Comparison of ENCODE assay signal across 1 cellular context in the genomic region with DNA sequence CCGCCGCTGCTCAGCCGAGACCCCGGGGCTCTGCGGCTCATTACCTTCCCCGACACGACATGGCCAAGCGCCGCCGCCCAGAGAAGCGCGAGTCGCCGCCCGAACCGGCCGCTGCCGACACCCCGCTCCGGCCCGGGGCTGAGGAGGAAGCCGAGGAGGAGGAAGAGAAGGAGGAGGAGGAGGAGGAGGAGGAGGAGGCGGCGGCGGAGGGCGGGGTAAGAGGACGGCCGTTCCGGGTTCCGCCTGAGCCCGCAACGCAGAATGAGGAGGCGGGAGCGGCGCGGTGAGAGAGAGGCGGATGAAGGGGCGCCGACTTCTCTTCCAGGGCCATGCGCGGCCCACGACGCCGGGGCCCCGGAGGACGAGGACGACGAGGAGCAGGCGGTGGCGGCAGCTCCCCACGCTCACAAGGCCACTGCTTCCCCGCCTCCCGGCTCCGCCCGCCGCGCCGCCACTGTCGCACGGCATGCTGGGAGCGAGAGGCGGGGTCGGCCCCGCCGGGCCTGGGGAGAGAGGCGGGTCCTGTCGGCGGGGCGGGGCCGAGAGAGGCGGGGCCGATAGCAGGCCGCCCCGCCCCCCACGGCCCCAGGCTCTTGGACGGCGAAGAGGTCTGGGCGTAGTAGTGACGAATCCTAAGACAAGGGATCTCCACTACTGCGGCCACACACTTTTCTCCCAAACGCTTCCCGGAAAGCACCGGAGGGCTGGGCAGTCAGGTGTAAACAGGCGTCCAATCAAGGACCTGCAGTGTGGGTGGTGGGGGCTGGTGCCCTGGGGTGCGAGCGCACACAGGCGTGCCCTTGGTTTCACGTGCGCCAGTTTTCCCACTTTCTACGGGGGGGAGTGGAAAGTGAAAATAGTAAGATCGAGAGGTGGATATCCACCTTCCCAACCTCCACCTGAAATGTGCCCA.
TF ChIP-seq lines count a peak whose summit lies in the region.

No MANE protein-coding gene starts in this region.

TF ChIP-seq in GM12878, 131 proteins besides CTCF, POLR2A, EP300 and RAD21 (continued from another document):
- TF ChIP-seq, protein P1, sequence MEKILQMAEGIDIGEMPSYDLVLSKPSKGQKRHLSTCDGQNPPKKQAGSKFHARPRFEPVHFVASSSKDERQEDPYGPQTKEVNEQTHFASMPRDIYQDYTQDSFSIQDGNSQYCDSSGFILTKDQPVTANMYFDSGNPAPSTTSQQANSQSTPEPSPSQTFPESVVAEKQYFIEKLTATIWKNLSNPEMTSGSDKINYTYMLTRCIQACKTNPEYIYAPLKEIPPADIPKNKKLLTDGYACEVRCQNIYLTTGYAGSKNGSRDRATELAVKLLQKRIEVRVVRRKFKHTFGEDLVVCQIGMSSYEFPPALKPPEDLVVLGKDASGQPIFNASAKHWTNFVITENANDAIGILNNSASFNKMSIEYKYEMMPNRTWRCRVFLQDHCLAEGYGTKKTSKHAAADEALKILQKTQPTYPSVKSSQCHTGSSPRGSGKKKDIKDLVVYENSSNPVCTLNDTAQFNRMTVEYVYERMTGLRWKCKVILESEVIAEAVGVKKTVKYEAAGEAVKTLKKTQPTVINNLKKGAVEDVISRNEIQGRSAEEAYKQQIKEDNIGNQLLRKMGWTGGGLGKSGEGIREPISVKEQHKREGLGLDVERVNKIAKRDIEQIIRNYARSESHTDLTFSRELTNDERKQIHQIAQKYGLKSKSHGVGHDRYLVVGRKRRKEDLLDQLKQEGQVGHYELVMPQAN (conservative IDR thresholded peaks at IDR 0.05): peak; percentile 32; the same call in 1 of the 2 replicates
- TF ChIP-seq BHLHE40 (IDR thresholded peaks at IDR 0.05; ENCODE audit: borderline replicate concordance in 1 of 2, low read depth in 2 of 2, low read length in 1 of 2): peak; percentile 83 to 93
